ENCODE assay signal across 22 cellular contexts in genomic region chr1:6914646-6915178, GRCh38.
DNase-seq lines count a peak whose midpoint lies in the region; ATAC-seq and TF ChIP-seq lines count a peak whose summit lies in the region.
"Had no signal": no experiment of that assay in that cellular context is flagged by ENCODE, and none has a peak within 500 bp of the region (broad histone marks: within the 10 kb centered on the region; RNA-seq: fewer than 3 reads in every experiment).

No MANE protein-coding gene starts in this region.

- H3K36me3 ChIP-seq in neural progenitor cell (no peaks in the 10 kb centered on the region), Peyer's patch (no peaks in the 10 kb centered on the region), gastroesophageal sphincter (no peaks in the 10 kb centered on the region), gastrocnemius medialis (no peaks in the 10 kb centered on the region)

- intact Hi-C loops in gastrocnemius medialis (cut with DNase I; ENCODE audit: low total_unique reads) = no loop called here

- peak overlapping the region; percentile 37 for H3K27ac Mint-ChIP-seq in neural progenitor cell
- H3K27ac Mint-ChIP-seq: B cell; CD4-positive, alpha-beta memory T cell; GM23338; IgD-negative memory B cell had no signal

- peaks cover 5% of the 10 kb centered on the region for H3F3A ChIP-seq in neural progenitor cell (ENCODE audit: low read depth)

- H2AFZ ChIP-seq in neural progenitor cell (replicated peaks) = no peak overlapping the region
- H2AFZ ChIP-seq: GM23338 had no signal

- H3K9ac ChIP-seq in neural progenitor cell = no peak overlapping the region

- no peak for TF ChIP-seq CTCF in neural progenitor cell (IDR thresholded peaks at IDR 0.05)
- no peak for TF ChIP-seq CTCF in Peyer's patch (IDR thresholded peaks at IDR 0.05)
- no peak for TF ChIP-seq CTCF in gastroesophageal sphincter (IDR thresholded peaks at IDR 0.05)
- TF ChIP-seq CTCF in gastrocnemius medialis (IDR thresholded peaks at IDR 0.05 in 4 of 5, conservative IDR thresholded peaks at IDR 0.05 in 1 of 5) = no peak

- no peak overlapping the region for H3K4me2 ChIP-seq in neural progenitor cell
- H3K4me2 ChIP-seq: GM23338 had no signal

- peaks cover 6% of the 10 kb centered on the region for H3K4me1 ChIP-seq in neural progenitor cell
- H3K4me1 ChIP-seq in Peyer's patch = no peaks in the 10 kb centered on the region
- H3K4me1 ChIP-seq in gastroesophageal sphincter = no peaks in the 10 kb centered on the region
- no peaks in the 10 kb centered on the region for H3K4me1 ChIP-seq in gastrocnemius medialis

- DNase-seq in Ammon's horn (ENCODE audit: low spot score) = peak; percentile 75
- peak; percentile 60 for DNase-seq in globus pallidus (ENCODE audit: low spot score)
- DNase-seq in neural progenitor cell (ENCODE audit: low spot score) = no peak
- no peak for DNase-seq in Peyer's patch
- no peak for DNase-seq in gastrocnemius medialis
- no peak for DNase-seq in activated CD8-positive, alpha-beta memory T cell treated with anti-CD3 and anti-CD28 coated beads, Interleukin-2, amount 50 U/mL, for 4 hours
- DNase-seq: 8988T; CD4-positive, alpha-beta memory T cell; HCEC 1CT; Karpas-422; NCI-H1048; NCI-H1436 treated with DMSO at 0.1 percent for 48 hours; NCI-H2029 treated with DMSO at 0.1 percent for 48 hours; NCI-H446 treated with DMSO at 0.1 percent for 48 hours; NCI-H69; SHP77 had no signal

- no peak for TF ChIP-seq EP300 in gastroesophageal sphincter (IDR thresholded peaks at IDR 0.05)

- H3K4me3 Mint-ChIP-seq in neural progenitor cell = no peak overlapping the region
- H3K4me3 Mint-ChIP-seq: B cell; CD4-positive, alpha-beta memory T cell; GM23338; IgD-negative memory B cell had no signal

- in situ Hi-C loops in gastrocnemius medialis (cut with MboI; ENCODE audit: low sequenced_read_pairs in 4 of 4) = no loop called here

- H3K27me3 ChIP-seq in neural progenitor cell (no peaks in the 10 kb centered on the region), Peyer's patch (no peaks in the 10 kb centered on the region), gastroesophageal sphincter (peaks cover 73% of the 10 kb centered on the region), gastrocnemius medialis (peaks cover 0 to 3% (median 3%) of the 10 kb centered on the region in 3 donors)

- H4K20me1 ChIP-seq in neural progenitor cell (ENCODE audit: low read depth) = peaks cover 12% of the 10 kb centered on the region

- H3K4me1 Mint-ChIP-seq in neural progenitor cell = peaks cover 52% of the 10 kb centered on the region
- H3K4me1 Mint-ChIP-seq: B cell; CD4-positive, alpha-beta memory T cell; IgD-negative memory B cell had no signal

- H3K4me3 ChIP-seq in neural progenitor cell (no peak overlapping the region), Peyer's patch (no peak overlapping the region), gastroesophageal sphincter (no peak overlapping the region), gastrocnemius medialis (no peak overlapping the region)
- H3K4me3 ChIP-seq: GM12878, GM23338 had no signal

- H3K36me3 Mint-ChIP-seq in neural progenitor cell = peaks cover 2% of the 10 kb centered on the region
- H3K36me3 Mint-ChIP-seq: IgD-negative memory B cell had no signal

- no peaks in the 10 kb centered on the region for H3K79me2 ChIP-seq in neural progenitor cell (ENCODE audit: low read depth)

- TF ChIP-seq POLR2A in Peyer's patch (IDR thresholded peaks at IDR 0.05) = no peak
- TF ChIP-seq POLR2A in gastroesophageal sphincter (IDR thresholded peaks at IDR 0.05) = no peak
- TF ChIP-seq POLR2A in gastrocnemius medialis (IDR thresholded peaks at IDR 0.05) = no peak

- H3K27ac ChIP-seq in angular gyrus (ENCODE audit: low read depth, low read length) = peak overlapping the region; percentile 11
- no peak overlapping the region for H3K27ac ChIP-seq in neural progenitor cell
- H3K27ac ChIP-seq in Peyer's patch = no peak overlapping the region
- no peak overlapping the region for H3K27ac ChIP-seq in gastroesophageal sphincter
- H3K27ac ChIP-seq in gastrocnemius medialis = no peak overlapping the region

- H3K9me3 ChIP-seq in neural progenitor cell (ENCODE audit: low read depth) (no peaks in the 10 kb centered on the region), Peyer's patch (no peaks in the 10 kb centered on the region), gastroesophageal sphincter (peaks cover 0 to 10% (median 0%) of the 10 kb centered on the region in 3 donors), gastrocnemius medialis (no peaks in the 10 kb centered on the region)

- ATAC-seq in gastroesophageal sphincter (no peak), gastrocnemius medialis (no peak)
- ATAC-seq: GM12878, GM23338 had no signal

- 49 to 50% methylated on average over 2 to 8 of the region's 9 CpGs for WGBS in gastroesophageal sphincter (ENCODE audit: low coverage in 1 of 2), 2 donors

- peaks cover 9% of the 10 kb centered on the region for H3K27me3 Mint-ChIP-seq in neural progenitor cell (ENCODE audit: insufficient read depth, low read depth)

- peaks cover 4% of the 10 kb centered on the region for H3K9me3 Mint-ChIP-seq in neural progenitor cell

Comparison
In these comparisons a context has a peak if more than half of its experiments do, and no peak if none do; other contexts are left out.
1. DNase-seq: peak in Ammon's horn (single experiment) and globus pallidus (single experiment); none in neural progenitor cell (single experiment), Peyer's patch (0 of 3), gastrocnemius medialis (0 of 2) and activated CD8-positive, alpha-beta memory T cell treated with anti-CD3 and anti-CD28 coated beads, Interleukin-2, amount 50 U/mL, for 4 hours (single experiment).